In genomic region chr5:34570143-34570542, GRCh38 we compare ENCODE assay signal across 18 cellular contexts.
DNase-seq lines count a peak whose midpoint lies in the region; TF ChIP-seq lines count a peak whose summit lies in the region.
"Had no signal": no experiment of that assay in that cellular context is flagged by ENCODE, and none has a peak within 500 bp of the region (broad histone marks: within the 10 kb centered on the region; RNA-seq: fewer than 3 reads in every experiment).

No MANE protein-coding gene starts in this region.

- no peaks in the 10 kb centered on the region for H3K9me3 ChIP-seq in vagina

- H3K27me3 ChIP-seq in brain microvascular endothelial cell (replicated peaks) (no peaks in the 10 kb centered on the region), vagina (no peaks in the 10 kb centered on the region)

- H3K27ac Mint-ChIP-seq in HFFc6 (peak overlapping the region; percentile 95), mesothelial cell of epicardium (peak overlapping the region; percentile 95), type B pancreatic cell (no peak overlapping the region)
- H3K27ac Mint-ChIP-seq in activated T-helper 1 cell treated with anti-CD3 and anti-CD28 coated beads, Interleukin-12 subunit alpha, Interleukin-12 subunit beta, Interleukin-2, Interleukin-4 antibody, amounts not matched to agents 30 ng/mL and 10 ng/mL and 1 ng/mL, durations not matched to agents 14 hours and 24 hours and 36 hours: no peak overlapping the region
- H3K27ac Mint-ChIP-seq: IgD-negative memory B cell had no signal

- in situ Hi-C loops in brain microvascular endothelial cell (cut with HindIII; ENCODE audit: low pct_ligation_motif_present, low sequenced_read_pairs): no loop called here

- DNase-seq in HFFc6: no peak
- DNase-seq in brain microvascular endothelial cell: no peak
- DNase-seq in mesothelial cell of epicardium (ENCODE audit: low spot score in 2 of 2, unreplicated experiment in 2 of 2): no peak
- DNase-seq in vagina (ENCODE audit: extremely low spot score in 2 of 2): no peak
- no peak for DNase-seq in type B pancreatic cell (ENCODE audit: extremely low spot score, unreplicated experiment)
- DNase-seq in kidney tubule cell (ENCODE audit: low spot score): no peak
- no peak for DNase-seq in activated T-helper 1 cell treated with anti-CD3 and anti-CD28 coated beads, Interleukin-12 subunit alpha, Interleukin-12 subunit beta, Interleukin-2, Interleukin-4 antibody, amounts not matched to agents 30 ng/mL and 10 ng/mL and 1 ng/mL, durations not matched to agents 14 hours and 24 hours and 36 hours (ENCODE audit: low spot score)
- DNase-seq: C1 segment of cervical spinal cord; DND-41; Kasumi-1; MM.1S; NCI-H1092 treated with DMSO at 0.1 percent for 48 hours; NCI-H1694 treated with DMSO at 0.1 percent for 48 hours; NCI-H446; NK-92 treated with Interleukin-12 subunit alpha and Interleukin-12 subunit beta, amount 100 ng/mL, for 24 hours; SIG-M5 had no signal

- H3K4me3 Mint-ChIP-seq in HFFc6 (no peak overlapping the region), mesothelial cell of epicardium (no peak overlapping the region), type B pancreatic cell (no peak overlapping the region)
- H3K4me3 Mint-ChIP-seq in activated T-helper 1 cell treated with anti-CD3 and anti-CD28 coated beads, Interleukin-12 subunit alpha, Interleukin-12 subunit beta, Interleukin-2, Interleukin-4 antibody, amounts not matched to agents 30 ng/mL and 10 ng/mL and 1 ng/mL, durations not matched to agents 14 hours and 24 hours and 36 hours: no peak overlapping the region
- H3K4me3 Mint-ChIP-seq: IgD-negative memory B cell had no signal

- no peak overlapping the region for H3K4me3 ChIP-seq in brain microvascular endothelial cell (ENCODE audit: low read depth, low read length)
- no peak overlapping the region for H3K4me3 ChIP-seq in vagina
- H3K4me3 ChIP-seq: GM12878 had no signal

- peaks cover 23% of the 10 kb centered on the region for H3K4me1 ChIP-seq in vagina

- H3K9me3 Mint-ChIP-seq in HFFc6 (no peaks in the 10 kb centered on the region), mesothelial cell of epicardium (no peaks in the 10 kb centered on the region), type B pancreatic cell (no peaks in the 10 kb centered on the region)
- no peaks in the 10 kb centered on the region for H3K9me3 Mint-ChIP-seq in activated T-helper 1 cell treated with anti-CD3 and anti-CD28 coated beads, Interleukin-12 subunit alpha, Interleukin-12 subunit beta, Interleukin-2, Interleukin-4 antibody, amounts not matched to agents 30 ng/mL and 10 ng/mL and 1 ng/mL, durations not matched to agents 14 hours and 24 hours and 36 hours
- H3K9me3 Mint-ChIP-seq: IgD-negative memory B cell had no signal

- no peaks in the 10 kb centered on the region; the same call in 1 of the 2 replicates for H3K36me3 Mint-ChIP-seq in HFFc6 (ENCODE audit: low read depth)
- no peaks in the 10 kb centered on the region for H3K36me3 Mint-ChIP-seq in mesothelial cell of epicardium
- no peaks in the 10 kb centered on the region for H3K36me3 Mint-ChIP-seq in type B pancreatic cell
- no peaks in the 10 kb centered on the region for H3K36me3 Mint-ChIP-seq in activated T-helper 1 cell treated with anti-CD3 and anti-CD28 coated beads, Interleukin-12 subunit alpha, Interleukin-12 subunit beta, Interleukin-2, Interleukin-4 antibody, amounts not matched to agents 30 ng/mL and 10 ng/mL and 1 ng/mL, durations not matched to agents 14 hours and 24 hours and 36 hours (ENCODE audit: low read depth)
- H3K36me3 Mint-ChIP-seq: IgD-negative memory B cell had no signal

- H3K27ac ChIP-seq in brain microvascular endothelial cell (peak overlapping the region; percentile 95), vagina (peak overlapping the region; percentile 64)

- no peak for TF ChIP-seq POLR2A in vagina (IDR thresholded peaks at IDR 0.05)

- H3K36me3 ChIP-seq in brain microvascular endothelial cell (replicated peaks) (no peaks in the 10 kb centered on the region), vagina (no peaks in the 10 kb centered on the region)

- H3K4me1 Mint-ChIP-seq in HFFc6 (ENCODE audit: low read depth) (peaks cover 50% of the 10 kb centered on the region), mesothelial cell of epicardium (peaks cover 36% of the 10 kb centered on the region), type B pancreatic cell (ENCODE audit: unreplicated experiment) (peaks cover 17% of the 10 kb centered on the region)
- no peaks in the 10 kb centered on the region for H3K4me1 Mint-ChIP-seq in activated T-helper 1 cell treated with anti-CD3 and anti-CD28 coated beads, Interleukin-12 subunit alpha, Interleukin-12 subunit beta, Interleukin-2, Interleukin-4 antibody, amounts not matched to agents 30 ng/mL and 10 ng/mL and 1 ng/mL, durations not matched to agents 14 hours and 24 hours and 36 hours (ENCODE audit: low read depth)
- H3K4me1 Mint-ChIP-seq: IgD-negative memory B cell had no signal

- no peak for TF ChIP-seq CTCF in HFFc6 (IDR thresholded peaks at IDR 0.05)
- TF ChIP-seq CTCF in brain microvascular endothelial cell (IDR thresholded peaks at IDR 0.05; ENCODE audit: low read depth, low read length, missing control alignments): no peak
- TF ChIP-seq CTCF in mesothelial cell of epicardium (IDR thresholded peaks at IDR 0.05; ENCODE audit: unreplicated experiment): no peak
- TF ChIP-seq CTCF in vagina (IDR thresholded peaks at IDR 0.05): no peak
- no peak for TF ChIP-seq CTCF in type B pancreatic cell (conservative IDR thresholded peaks at IDR 0.05)

- intact Hi-C loops in vagina (cut with DNase I): no loop called here
- intact Hi-C loops in activated T-helper 1 cell treated with anti-CD3 and anti-CD28 coated beads, Interleukin-12 subunit alpha, Interleukin-12 subunit beta, Interleukin-2, Interleukin-4 antibody, amounts not matched to agents 30 ng/mL and 10 ng/mL and 1 ng/mL, durations not matched to agents 14 hours and 24 hours and 36 hours (cut with micrococcal nuclease): no loop called here

- H3K27me3 Mint-ChIP-seq in HFFc6 (ENCODE audit: insufficient read depth) (peaks cover 2% of the 10 kb centered on the region), mesothelial cell of epicardium (ENCODE audit: low read depth) (no peaks in the 10 kb centered on the region), type B pancreatic cell (no peaks in the 10 kb centered on the region)
- H3K27me3 Mint-ChIP-seq in activated T-helper 1 cell treated with anti-CD3 and anti-CD28 coated beads, Interleukin-12 subunit alpha, Interleukin-12 subunit beta, Interleukin-2, Interleukin-4 antibody, amounts not matched to agents 30 ng/mL and 10 ng/mL and 1 ng/mL, durations not matched to agents 14 hours and 24 hours and 36 hours (ENCODE audit: insufficient read depth): no peaks in the 10 kb centered on the region

Comparison
In these comparisons a context has a peak if more than half of its experiments do, and no peak if none do; other contexts are left out.
1. H3K27ac Mint-ChIP-seq: peak in HFFc6 (single experiment) and mesothelial cell of epicardium (single experiment); none in type B pancreatic cell (single experiment) and activated T-helper 1 cell treated with anti-CD3 and anti-CD28 coated beads, Interleukin-12 subunit alpha, Interleukin-12 subunit beta, Interleukin-2, Interleukin-4 antibody, amounts not matched to agents 30 ng/mL and 10 ng/mL and 1 ng/mL, durations not matched to agents 14 hours and 24 hours and 36 hours (single experiment).